Comparison of ENCODE assay signal across 17 cellular contexts in genomic region chr12:99766408-99766807, GRCh38.
DNase-seq lines count a peak whose midpoint lies in the region; ATAC-seq and TF ChIP-seq lines count a peak whose summit lies in the region.
"Had no signal": no experiment of that assay in that cellular context is flagged by ENCODE, and none has a peak within 500 bp of the region (broad histone marks: within the 10 kb centered on the region; RNA-seq: fewer than 3 reads in every experiment).

No MANE protein-coding gene starts in this region.

- H3K9me3 ChIP-seq in mammary epithelial cell (replicated peaks; ENCODE audit: insufficient read depth, low read length) (no peaks in the 10 kb centered on the region), breast epithelium (no peaks in the 10 kb centered on the region), ascending aorta (no peaks in the 10 kb centered on the region), gastroesophageal sphincter (no peaks in the 10 kb centered on the region)
- H3K9me3 ChIP-seq: A549, Caco-2, HAP-1 had no signal

- intact Hi-C loops in mammary epithelial cell (cut with micrococcal nuclease): loop anchor here (5.0 kb wide), 1 partner anchor 379 kb away; no protein-coding TSS in a partner anchor
- intact Hi-C loops in breast epithelium (cut with DNase I; ENCODE audit: low total_unique reads): no loop called here
- intact Hi-C loops in ascending aorta (cut with DNase I): loop anchor here (5.0 kb wide), 2 partner anchors 379 to 709 kb away; no protein-coding TSS in a partner anchor

- H3K9ac ChIP-seq in mammary epithelial cell (ENCODE audit: insufficient read depth, low read length): no peak overlapping the region

- H3K79me2 ChIP-seq in mammary epithelial cell (ENCODE audit: insufficient read depth, low read length): no peaks in the 10 kb centered on the region

- H2AFZ ChIP-seq in mammary epithelial cell (ENCODE audit: low read depth, low read length): no peak overlapping the region

- BruUV-seq in mammary epithelial cell (replicated peaks; lab: Mats Ljungman, UMichigan): no TSS peak

- TF ChIP-seq CTCF in mammary epithelial cell (conservative IDR thresholded peaks at IDR 0.05 in 1 of 2, IDR thresholded peaks at IDR 0.05 in 1 of 2; ENCODE audit: extremely low read depth in 1 of 2, insufficient read depth in 1 of 2, low read depth in 1 of 2, low read length in 2 of 2) (no peak), breast epithelium (IDR thresholded peaks at IDR 0.05) (no peak), ascending aorta (IDR thresholded peaks at IDR 0.05) (no peak), gastroesophageal sphincter (IDR thresholded peaks at IDR 0.05) (no peak)

- DNase-seq in mammary epithelial cell: peak; percentile 19
- no peak for DNase-seq in breast epithelium (ENCODE audit: low spot score in 2 of 2)
- DNase-seq in ascending aorta (ENCODE audit: low spot score in 2 of 2): no peak
- DNase-seq in epithelial cell of prostate (ENCODE audit: low read depth, low spot score): peak; percentile 16
- DNase-seq in stimulated activated CD4-positive, alpha-beta T cell treated with anti-CD3 and anti-CD28 coated beads, Interleukin-1b, Interleukin-23, amount 100 ng/mL, for 48 hours: no peak
- DNase-seq: AML-193; Caco-2; CD4-positive, alpha-beta T cell; DMS79; GDM1 had no signal

- H3K4me1 ChIP-seq in mammary epithelial cell (ENCODE audit: insufficient read depth, low read length) (no peaks in the 10 kb centered on the region), breast epithelium (no peaks in the 10 kb centered on the region), ascending aorta (peaks cover 0 to 17% of the 10 kb centered on the region in 2 donors), gastroesophageal sphincter (peaks cover 0 to 6% (median 0%) of the 10 kb centered on the region in 3 donors)
- H3K4me1 ChIP-seq: A549, Caco-2 had no signal

- TF ChIP-seq EP300 in gastroesophageal sphincter (IDR thresholded peaks at IDR 0.05): no peak

- 39% methylated on average over 1 of the region's 1 CpG for WGBS in mammary epithelial cell (ENCODE audit: low coverage, missing lambda C conversion rate)
- WGBS in gastroesophageal sphincter (ENCODE audit: low coverage in 1 of 2), 2 donors: 91 to 100% methylated on average over 1 of the region's 1 CpG

- H3K27ac ChIP-seq in mammary epithelial cell (ENCODE audit: insufficient read depth, low read depth, low read length) (no peak overlapping the region), breast epithelium (no peak overlapping the region), ascending aorta (peak overlapping the region; percentile 1 to 22), epithelial cell of prostate (no peak overlapping the region), gastroesophageal sphincter (no peak overlapping the region)
- H3K27ac ChIP-seq: 22Rv1, A549, C4-2B, HL-60 had no signal

- in situ Hi-C loops in mammary epithelial cell (cut with MboI; ENCODE audit: low sequenced_read_pairs in 2 of 2): loop anchor here (10.0 kb wide), 1 partner anchor 722 kb away; no protein-coding TSS in a partner anchor

- H4K20me1 ChIP-seq in mammary epithelial cell (ENCODE audit: insufficient read depth, low read length): no peaks in the 10 kb centered on the region

- H3K36me3 ChIP-seq in mammary epithelial cell (ENCODE audit: insufficient read depth, low read length): no peaks in the 10 kb centered on the region
- no peaks in the 10 kb centered on the region for H3K36me3 ChIP-seq in breast epithelium
- H3K36me3 ChIP-seq in ascending aorta: no peaks in the 10 kb centered on the region
- H3K36me3 ChIP-seq in gastroesophageal sphincter: no peaks in the 10 kb centered on the region
- H3K36me3 ChIP-seq: HAP-1 had no signal

- TF ChIP-seq POLR2A in breast epithelium (IDR thresholded peaks at IDR 0.05) (no peak), gastroesophageal sphincter (IDR thresholded peaks at IDR 0.05) (no peak)

- H3K4me2 ChIP-seq in mammary epithelial cell (ENCODE audit: insufficient read depth, low read depth, low read length): no peak overlapping the region
- H3K4me2 ChIP-seq: A549 had no signal

- H3K27me3 ChIP-seq in mammary epithelial cell (ENCODE audit: insufficient read depth, low read length) (no peaks in the 10 kb centered on the region), breast epithelium (no peaks in the 10 kb centered on the region), ascending aorta (no peaks in the 10 kb centered on the region), gastroesophageal sphincter (no peaks in the 10 kb centered on the region)

- ATAC-seq in GM19023 (IDR thresholded peaks at IDR 0.05; ENCODE audit: unreplicated experiment) (no peak), gastroesophageal sphincter (no peak)
- ATAC-seq: A549 had no signal

- no peak overlapping the region for H3K4me3 ChIP-seq in mammary epithelial cell (replicated peaks in 1 of 3; ENCODE audit: insufficient read depth in 1 of 3, low read depth in 2 of 3, low read length in 3 of 3)
- no peak overlapping the region for H3K4me3 ChIP-seq in breast epithelium
- H3K4me3 ChIP-seq in ascending aorta: no peak overlapping the region
- no peak overlapping the region for H3K4me3 ChIP-seq in gastroesophageal sphincter
- H3K4me3 ChIP-seq: A549, HAP-1 had no signal

- dilution Hi-C loops in mammary epithelial cell (cut with HindIII; ENCODE audit: low sequenced_read_pairs): no loop called here

- CTCF ChIA-PET in mammary epithelial cell (lab: Charles Lee; ENCODE audit: low non-redundant PET): no interaction called here

Comparison
In these comparisons a context has a peak if more than half of its experiments do, and no peak if none do; other contexts are left out.
1. DNase-seq: peak in mammary epithelial cell (single experiment) and epithelial cell of prostate (single experiment); none in breast epithelium (0 of 2), ascending aorta (0 of 2) and stimulated activated CD4-positive, alpha-beta T cell treated with anti-CD3 and anti-CD28 coated beads, Interleukin-1b, Interleukin-23, amount 100 ng/mL, for 48 hours (single experiment).
2. H3K27ac ChIP-seq: peak in ascending aorta (2 of 2); none in mammary epithelial cell (single experiment), breast epithelium (0 of 2), epithelial cell of prostate (single experiment) and gastroesophageal sphincter (0 of 4).